ENCODE assay signal across 10 cellular contexts in the genomic region with DNA sequence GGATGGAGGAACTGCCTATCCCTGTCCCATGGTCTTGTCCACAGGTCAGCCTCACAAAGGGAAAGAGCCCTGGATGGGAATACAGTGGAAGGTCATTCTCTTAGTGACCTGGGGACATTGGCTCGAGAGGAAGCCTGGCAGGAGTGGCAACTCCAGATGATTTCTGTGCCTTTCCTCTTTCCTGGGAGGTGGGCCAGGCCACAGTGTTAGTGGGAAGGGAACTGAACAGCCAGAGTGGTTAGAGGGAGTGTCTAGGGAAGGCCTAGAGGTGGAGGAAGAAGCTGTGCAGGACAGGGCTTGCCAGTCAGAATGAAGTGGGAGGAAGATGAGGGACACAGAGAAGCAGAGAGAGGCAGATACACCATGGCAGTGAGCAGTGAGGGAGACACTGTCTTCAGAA. TPM values are rescaled to one million over a fixed set of nuclear protein-coding genes. Genes with fewer than 3 reads are reported as not detected.
DNase-seq lines count a peak whose midpoint lies in the region; TF ChIP-seq lines count a peak whose summit lies in the region.
"Not testable (repeated sequence)": the region's sequence is repeated elsewhere in the genome, so short reads cannot be mapped to it uniquely, and the experiment has no call there.
"Had no signal": no experiment of that assay in that cellular context is flagged by ENCODE, and none has a peak within 500 bp of the region (broad histone marks: within the 10 kb centered on the region; RNA-seq: fewer than 3 reads in every experiment).

No MANE protein-coding gene starts in this region.

- intact Hi-C loops in Caco-2 (cut with micrococcal nuclease; ENCODE audit: unreplicated experiment); breast epithelium (cut with DNase I; ENCODE audit: low total_unique reads): not testable (repeated sequence)

- not testable (repeated sequence) for TF ChIP-seq CTCF in Caco-2 (IDR thresholded peaks at IDR 0.05; ENCODE audit: insufficient read depth in 1 of 2, low read depth in 1 of 2, low read length in 1 of 2, severe bottlenecking in 1 of 2, unreplicated experiment in 1 of 2); breast epithelium (IDR thresholded peaks at IDR 0.05)

- not testable (repeated sequence) for H3K4me3 Mint-ChIP-seq in Caco-2 (ENCODE audit: unreplicated experiment)

- not testable (repeated sequence) for H3K79me2 ChIP-seq in GM23248 (ENCODE audit: insufficient read depth)

- not testable (repeated sequence) for H3K27me3 ChIP-seq in Caco-2 (replicated peaks; ENCODE audit: control insufficient read depth, insufficient read depth, low read length); GM23248 (replicated peaks; ENCODE audit: insufficient read depth); MG63; SJSA1 (replicated peaks); breast epithelium

- DNase-seq in A172 (ENCODE audit: low spot score) (peak; percentile 70), GM23248 (peak; percentile 48), MG63 (peak; percentile 80), SJSA1 (ENCODE audit: low read depth in 1 of 2, low spot score in 2 of 2) (peak in 1 of 2 experiments; percentile 48), fibroblast of peridontal ligament (ENCODE audit: extremely low read depth) (peak; percentile 24)
- DNase-seq in Caco-2; breast epithelium (ENCODE audit: low spot score in 2 of 2): not testable (repeated sequence)

- H3K9me3 ChIP-seq in Caco-2; GM23248 (ENCODE audit: low read depth); MG63; SJSA1 (replicated peaks); breast epithelium; mesodermal cell (ENCODE audit: control insufficient read depth, low read length): not testable (repeated sequence)

- H3K9ac ChIP-seq in GM23248 = peak overlapping the region; percentile 46

- H3K4me1 ChIP-seq in Caco-2 = peaks cover 16% of the 10 kb centered on the region
- H3K4me1 ChIP-seq in GM23248 (ENCODE audit: insufficient read depth) = peaks cover 40% of the 10 kb centered on the region
- H3K4me1 ChIP-seq in SJSA1 (replicated peaks) = peaks cover 25% of the 10 kb centered on the region
- not testable (repeated sequence) for H3K4me1 ChIP-seq in breast epithelium
- peaks cover 12% of the 10 kb centered on the region for H3K4me1 ChIP-seq in mesodermal cell (ENCODE audit: control insufficient read depth, insufficient read depth, low read length, poor library complexity, severe bottlenecking)

- peaks cover 13% of the 10 kb centered on the region for H3K9me3 Mint-ChIP-seq in Caco-2 (ENCODE audit: unreplicated experiment)

- H3K4me2 ChIP-seq in GM23248 (ENCODE audit: unreplicated experiment) = peak overlapping the region; percentile 41

- peaks cover 41% of the 10 kb centered on the region for H3F3A ChIP-seq in GM23248 (ENCODE audit: insufficient read depth)

- 67 to 86% methylated on average over 1 of the region's 1 CpG for WGBS in GM23248 (ENCODE audit: low coverage in 1 of 2, low lambda C conversion rate in 2 of 2, missing lambda C conversion rate in 2 of 2), 2 experiments
- WGBS in mesodermal cell (ENCODE audit: insufficient coverage in 2 of 2), 2 experiments = 20 to 67% methylated on average over 1 of the region's 1 CpG

- POLR2A ChIA-PET in Caco-2 (lab: Charles Lee) = not testable (repeated sequence)

- in situ Hi-C loops in GM23248 (cut with MboI) = not testable (repeated sequence)

- H3K36me3 ChIP-seq in Caco-2 (ENCODE audit: control insufficient read depth, insufficient read depth, low read length); GM23248 (ENCODE audit: low read depth); SJSA1; breast epithelium; mesodermal cell (ENCODE audit: control insufficient read depth, insufficient read depth, low read length): not testable (repeated sequence)
- H3K36me3 ChIP-seq in MG63 = peaks cover 25% of the 10 kb centered on the region; the same call in 1 of the 2 replicates

- H3K27me3 Mint-ChIP-seq in Caco-2 (ENCODE audit: insufficient read depth, unreplicated experiment) = not testable (repeated sequence)

- H3K4me1 Mint-ChIP-seq in Caco-2 (ENCODE audit: low read depth, unreplicated experiment) = not testable (repeated sequence)

- H3K27ac Mint-ChIP-seq in Caco-2 (ENCODE audit: unreplicated experiment) = peak overlapping the region; percentile 82

- CTCF ChIA-PET in Caco-2 (lab: Charles Lee) = not testable (repeated sequence)

- not testable (repeated sequence) for H2AFZ ChIP-seq in GM23248

- not testable (repeated sequence) for H3K36me3 Mint-ChIP-seq in Caco-2 (ENCODE audit: insufficient read depth, unreplicated experiment)

- H3K27ac ChIP-seq in GM23248 (peak overlapping the region; percentile 87), SJSA1 (peak overlapping the region; percentile 98), breast epithelium (peak overlapping the region; percentile 73 to 80), mesodermal cell (ENCODE audit: low read depth, low read length, severe bottlenecking) (peak overlapping the region; percentile 25)

- TF ChIP-seq POLR2A in breast epithelium (IDR thresholded peaks at IDR 0.05) = not testable (repeated sequence)

- not testable (repeated sequence) for H3K4me3 ChIP-seq in Caco-2 (ENCODE audit: low read depth, low read length); GM23248; MG63; SJSA1; breast epithelium; mesodermal cell (ENCODE audit: extremely low read depth, insufficient read depth, low read length, poor library complexity, severe bottlenecking)

- not testable (repeated sequence) for H4K20me1 ChIP-seq in GM23248 (ENCODE audit: insufficient read depth)

- not testable (repeated sequence) for H3K9me2 ChIP-seq in GM23248 (ENCODE audit: insufficient read depth)

- not testable (repeated sequence) for BruUV-seq in Caco-2 (replicated peaks; lab: Mats Ljungman, UMichigan)

RNA-seq across cellular contexts. Expression of gene PSG1, which starts 3.6 kb away (rescaled TPM):
- 0.43 and 1.5 TPM in 2 replicates for total RNA-seq in A172 (2014; rRNA removed; shearing (Covaris generic))
- total RNA-seq in Caco-2 (2022) = 0.37 TPM in 1 of 2 replicates, not detected in the other
- total RNA-seq in GM23248 (2014; rRNA removed; shearing (Covaris generic)) = 0.13 and 0.54 TPM in 2 replicates
- 2.5 and 3.0 TPM in 2 replicates for polyA plus RNA-seq in GM23248 (2016; fragmentation: Nextera tagmentation; extraction: Ambion mirVana)
- not detected in 2 replicates for total RNA-seq in MG63 (2014; rRNA removed; shearing (Covaris generic); ENCODE audit: low replicate concordance)
- 0.05 TPM in 1 of 2 replicates, not detected in the other for total RNA-seq in SJSA1 (2014; rRNA removed; shearing (Covaris generic))
- total RNA-seq in breast epithelium = not detected
- 0.11 TPM for polyA plus RNA-seq in mesodermal cell (2013, experiment 1 of 2)
- polyA plus RNA-seq in mesodermal cell (2013, experiment 2 of 2) = 0.35 TPM
- total RNA-seq: NCI-H460 had no signal

RNA-seq across cellular contexts. Expression of gene PSG6, which starts 41.8 kb away (rescaled TPM):
- total RNA-seq in A172 (2014; rRNA removed; shearing (Covaris generic)) = not detected in 2 replicates
- 0.18 TPM in 1 of 2 replicates, not detected in the other for total RNA-seq in Caco-2 (2022)
- total RNA-seq in GM23248 (2014; rRNA removed; shearing (Covaris generic)) = not detected in 2 replicates
- 1.2 and 1.8 TPM in 2 replicates for polyA plus RNA-seq in GM23248 (2016; fragmentation: Nextera tagmentation; extraction: Ambion mirVana)
- total RNA-seq in MG63 (2014; rRNA removed; shearing (Covaris generic); ENCODE audit: low replicate concordance) = not detected in 2 replicates
- total RNA-seq in SJSA1 (2014; rRNA removed; shearing (Covaris generic)) = not detected in 2 replicates
- not detected for total RNA-seq in breast epithelium
- not detected for polyA plus RNA-seq in mesodermal cell (2013, experiment 1 of 2)
- not detected for polyA plus RNA-seq in mesodermal cell (2013, experiment 2 of 2)
- total RNA-seq: LHCN-M2, NCI-H460 had no signal

Comparison
In these comparisons a context has a peak if more than half of its experiments do, and no peak if none do; other contexts are left out.
1. H3K27ac ChIP-seq: peak in every context shown above with its lines; median percentile 98 in SJSA1; 87 in GM23248; 76 in breast epithelium; 25 in mesodermal cell.